Comparison of ENCODE assay signal across 32 cellular contexts in the genomic region with DNA sequence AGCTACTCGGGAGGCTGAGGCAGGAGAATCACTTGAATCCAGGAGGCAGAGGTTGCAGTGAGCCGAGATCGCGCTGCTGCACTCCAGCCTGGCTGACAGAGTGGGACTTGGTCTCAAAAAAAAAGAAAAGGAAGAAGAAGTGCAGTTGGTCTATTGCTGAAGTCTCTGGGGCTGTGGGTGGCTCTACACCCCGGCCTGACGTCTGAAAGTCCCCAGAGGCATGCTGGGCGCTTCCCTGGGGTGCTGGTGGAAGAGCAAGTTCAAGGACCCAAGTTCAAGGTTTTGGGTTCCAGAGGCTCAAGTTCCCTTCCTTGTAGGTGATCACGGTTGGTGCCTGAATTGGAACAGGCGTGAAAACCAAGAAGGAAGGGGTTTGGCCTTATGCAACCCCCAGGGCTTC. TPM values are rescaled to one million over a fixed set of nuclear protein-coding genes. Genes with fewer than 3 reads are reported as not detected.
DNase-seq lines count a peak whose midpoint lies in the region; ATAC-seq, FAIRE-seq and TF ChIP-seq lines count a peak whose summit lies in the region.
"Had no signal": no experiment of that assay in that cellular context is flagged by ENCODE, and none has a peak within 500 bp of the region (broad histone marks: within the 10 kb centered on the region; RNA-seq: fewer than 3 reads in every experiment).

No MANE protein-coding gene starts in this region.

- RAD21 ChIA-PET in GM12878 (lab: Charles Lee; ENCODE audit: unreplicated experiment) = no interaction called here

- TF ChIP-seq POLR2A in GM12878 (IDR thresholded peaks at IDR 0.05; ENCODE audit: low read depth, low read length) = no peak

- H3K4me1 ChIP-seq in Karpas-422 (ENCODE audit: low read length) (peaks cover 2% of the 10 kb centered on the region), GM12878 (ENCODE audit: control insufficient read depth, insufficient read depth, low read length) (no peaks in the 10 kb centered on the region), GM23248 (ENCODE audit: insufficient read depth) (no peaks in the 10 kb centered on the region)

- no peak for FAIRE-seq in GM12878 (lab: Jason Lieb, UNC)
- FAIRE-seq: GM12892, GM19239, HTR-8/SVneo had no signal

- BruUV-seq in GM12878 (replicated peaks; lab: Mats Ljungman, UMichigan) = no TSS peak

- H3K4me3 ChIP-seq in Karpas-422 (ENCODE audit: low read length) = no peak overlapping the region
- H3K4me3 ChIP-seq in GM12878 = no peak overlapping the region
- H3K4me3 ChIP-seq in GM23248 = no peak overlapping the region
- H3K4me3 ChIP-seq: MG63, Peyer's patch had no signal

- H3K27me3 ChIP-seq in Karpas-422 (ENCODE audit: low read length) (no peaks in the 10 kb centered on the region), GM12878 (replicated peaks in 1 of 2; ENCODE audit: control insufficient read depth in 2 of 2, insufficient read depth in 2 of 2, low read length in 1 of 2) (peaks cover 4 to 8% of the 10 kb centered on the region in 2 experiments), GM23248 (replicated peaks; ENCODE audit: insufficient read depth) (no peaks in the 10 kb centered on the region; the same call in 1 of the 2 replicates)

- no peak for DNase-seq in activated CD4-positive, alpha-beta T cell treated with anti-CD3 and anti-CD28 coated beads, Interleukin-2, amount 10 ng/mL, durations not matched to agents 24 days and 14 days
- no peak for DNase-seq in activated CD4-positive, alpha-beta T cell treated with anti-CD3 and anti-CD28 coated beads, Interleukin-2, amount 10 ng/mL, durations not matched to agents 7 days and 5 days
- peak; percentile 74 for DNase-seq in Karpas-422
- no peak for DNase-seq in GM12878 (ENCODE audit: low read depth, low spot score)
- no peak for DNase-seq in glutamatergic neuron
- DNase-seq in GM23248 = no peak
- DNase-seq in HPDE6-E6E7 (ENCODE audit: extremely low spot score) = no peak
- DNase-seq: 8988T; ACHN; Caco-2; CD4-positive, alpha-beta memory T cell; DMS79; EL; GDM1; KBM-7; MG63; NCI-H1092 treated with DMSO at 0.1 percent for 48 hours; NCI-H1436; NCI-H187; NCI-H2081 treated with DMSO at 0.1 percent for 48 hours; NCI-H2171; NCI-H226; NCI-H510A; NCI-H69; Peyer's patch; SHP77 treated with DMSO at 0.1 percent for 48 hours had no signal

- H3K9ac ChIP-seq in Karpas-422 (ENCODE audit: low read length) (no peak overlapping the region), GM12878 (ENCODE audit: control insufficient read depth, insufficient read depth, low read length) (no peak overlapping the region), GM23248 (no peak overlapping the region)

- ATAC-seq in GM12878 = peak; percentile 25; the same call in 1 of the 3 replicates

- 23% methylated on average over 9 of the region's 9 CpGs for WGBS in GM12878 (ENCODE audit: insufficient coverage, insufficient replicate concordance, low lambda C conversion rate, missing lambda C conversion rate)
- WGBS in GM23248 (ENCODE audit: low coverage in 1 of 2, low lambda C conversion rate in 2 of 2, missing lambda C conversion rate in 2 of 2), 2 experiments = 37 to 39% methylated on average over 9 of the region's 9 CpGs

- no peaks in the 10 kb centered on the region for H3K36me3 Mint-ChIP-seq in activated CD4-positive, alpha-beta T cell treated with anti-CD3 and anti-CD28 coated beads, Interleukin-2, amount 10 ng/mL, durations not matched to agents 24 days and 14 days (ENCODE audit: low read depth)
- no peaks in the 10 kb centered on the region for H3K36me3 Mint-ChIP-seq in activated CD4-positive, alpha-beta T cell treated with anti-CD3 and anti-CD28 coated beads, Interleukin-2, amount 10 ng/mL, durations not matched to agents 7 days and 5 days (ENCODE audit: low read depth)
- no peaks in the 10 kb centered on the region for H3K36me3 Mint-ChIP-seq in glutamatergic neuron (ENCODE audit: unreplicated experiment)
- H3K36me3 Mint-ChIP-seq: CD4-positive, alpha-beta memory T cell had no signal

- no peak for TF ChIP-seq RAD21 in GM12878 (IDR thresholded peaks at IDR 0.05; ENCODE audit: insufficient read depth, low read depth, low read length)

- H3K4me2 ChIP-seq in Karpas-422 (ENCODE audit: low read depth, low read length, poor library complexity, severe bottlenecking) (no peak overlapping the region), GM12878 (ENCODE audit: control insufficient read depth, insufficient read depth) (no peak overlapping the region), GM23248 (ENCODE audit: unreplicated experiment) (no peak overlapping the region)

- H3K27me3 Mint-ChIP-seq in activated CD4-positive, alpha-beta T cell treated with anti-CD3 and anti-CD28 coated beads, Interleukin-2, amount 10 ng/mL, durations not matched to agents 24 days and 14 days = peaks cover 18% of the 10 kb centered on the region
- H3K27me3 Mint-ChIP-seq in activated CD4-positive, alpha-beta T cell treated with anti-CD3 and anti-CD28 coated beads, Interleukin-2, amount 10 ng/mL, durations not matched to agents 7 days and 5 days = peaks cover 23% of the 10 kb centered on the region
- peaks cover 5% of the 10 kb centered on the region for H3K27me3 Mint-ChIP-seq in glutamatergic neuron (ENCODE audit: unreplicated experiment)

- in situ Hi-C loops in GM12878 (cut with MboI) (no loop called here), GM23248 (cut with MboI) (no loop called here)

- no peaks in the 10 kb centered on the region for H3K9me2 ChIP-seq in Karpas-422 (replicated peaks; ENCODE audit: insufficient read depth, low read length)
- H3K9me2 ChIP-seq in GM23248 (ENCODE audit: insufficient read depth) = no peaks in the 10 kb centered on the region

- no peaks in the 10 kb centered on the region for H3K9me3 Mint-ChIP-seq in activated CD4-positive, alpha-beta T cell treated with anti-CD3 and anti-CD28 coated beads, Interleukin-2, amount 10 ng/mL, durations not matched to agents 24 days and 14 days
- H3K9me3 Mint-ChIP-seq in activated CD4-positive, alpha-beta T cell treated with anti-CD3 and anti-CD28 coated beads, Interleukin-2, amount 10 ng/mL, durations not matched to agents 7 days and 5 days = no peaks in the 10 kb centered on the region
- peaks cover 5% of the 10 kb centered on the region for H3K9me3 Mint-ChIP-seq in glutamatergic neuron (ENCODE audit: unreplicated experiment)
- H3K9me3 Mint-ChIP-seq: CD4-positive, alpha-beta memory T cell had no signal

- H3F3A ChIP-seq in GM23248 (ENCODE audit: insufficient read depth) = no peaks in the 10 kb centered on the region

- no peak for TF ChIP-seq EP300 in GM12878 (IDR thresholded peaks at IDR 0.05; ENCODE audit: borderline replicate concordance in 1 of 2, control insufficient read depth in 1 of 2, low read depth in 2 of 2, low read length in 2 of 2)

- H3K9me3 ChIP-seq in Karpas-422 (ENCODE audit: low read length) = no peaks in the 10 kb centered on the region
- no peaks in the 10 kb centered on the region; the same call in 2 of the 3 replicates for H3K9me3 ChIP-seq in GM12878 (replicated peaks; ENCODE audit: control insufficient read depth, insufficient read depth, low read length)
- no peaks in the 10 kb centered on the region for H3K9me3 ChIP-seq in GM23248 (ENCODE audit: low read depth)
- H3K9me3 ChIP-seq: Caco-2, MG63 had no signal

- H3K4me1 Mint-ChIP-seq in activated CD4-positive, alpha-beta T cell treated with anti-CD3 and anti-CD28 coated beads, Interleukin-2, amount 10 ng/mL, durations not matched to agents 24 days and 14 days = no peaks in the 10 kb centered on the region
- peaks cover 4% of the 10 kb centered on the region for H3K4me1 Mint-ChIP-seq in activated CD4-positive, alpha-beta T cell treated with anti-CD3 and anti-CD28 coated beads, Interleukin-2, amount 10 ng/mL, durations not matched to agents 7 days and 5 days
- H3K4me1 Mint-ChIP-seq in glutamatergic neuron (ENCODE audit: low read depth, unreplicated experiment) = peaks cover 3% of the 10 kb centered on the region

- H2AFZ ChIP-seq in Karpas-422 (ENCODE audit: low read length) = no peak overlapping the region
- H2AFZ ChIP-seq in GM12878 (ENCODE audit: control insufficient read depth, low read depth, low read length) = no peak overlapping the region
- no peak overlapping the region for H2AFZ ChIP-seq in GM23248

- H3K27ac ChIP-seq in Karpas-422 (ENCODE audit: low read length) = no peak overlapping the region
- H3K27ac ChIP-seq in GM12878 (ENCODE audit: control insufficient read depth, insufficient read depth) = no peak overlapping the region
- no peak overlapping the region for H3K27ac ChIP-seq in GM23248
- H3K27ac ChIP-seq: Peyer's patch had no signal

- intact Hi-C loops in activated CD4-positive, alpha-beta T cell treated with anti-CD3 and anti-CD28 coated beads, Interleukin-2, amount 10 ng/mL, durations not matched to agents 24 days and 14 days (cut with micrococcal nuclease) = no loop called here
- intact Hi-C loops in GM12878 (cut with micrococcal nuclease; ENCODE audit: unreplicated experiment) = no loop called here

- H3K27ac Mint-ChIP-seq in activated CD4-positive, alpha-beta T cell treated with anti-CD3 and anti-CD28 coated beads, Interleukin-2, amount 10 ng/mL, durations not matched to agents 24 days and 14 days = peak overlapping the region; percentile 36
- no peak overlapping the region for H3K27ac Mint-ChIP-seq in activated CD4-positive, alpha-beta T cell treated with anti-CD3 and anti-CD28 coated beads, Interleukin-2, amount 10 ng/mL, durations not matched to agents 7 days and 5 days
- no peak overlapping the region for H3K27ac Mint-ChIP-seq in glutamatergic neuron (ENCODE audit: unreplicated experiment)

- TF ChIP-seq CTCF in GM12878 (IDR thresholded peaks at IDR 0.05 in 2 of 3, conservative IDR thresholded peaks at IDR 0.05 in 1 of 3; ENCODE audit: control insufficient read depth in 2 of 3, extremely low read depth in 1 of 3, insufficient read depth in 1 of 3, low read depth in 3 of 3, low read length in 3 of 3) (no peak), glutamatergic neuron (IDR thresholded peaks at IDR 0.05; ENCODE audit: partially characterized antibody, unreplicated experiment) (no peak)

- no peaks in the 10 kb centered on the region for H4K20me1 ChIP-seq in Karpas-422 (ENCODE audit: insufficient read depth, low read depth, low read length)
- H4K20me1 ChIP-seq in GM12878 (ENCODE audit: control insufficient read depth, insufficient read depth) = no peaks in the 10 kb centered on the region
- H4K20me1 ChIP-seq in GM23248 (ENCODE audit: insufficient read depth) = no peaks in the 10 kb centered on the region

- SMC1A ChIA-PET in GM12878 (lab: Charles Lee; ENCODE audit: uncharacterized antibody, unreplicated experiment) = no interaction called here

- POLR2A ChIA-PET in activated CD4-positive, alpha-beta T cell treated with anti-CD3 and anti-CD28 coated beads, Interleukin-2, amount 10 ng/mL, durations not matched to agents 7 days and 5 days (lab: Charles Lee) = no interaction called here
- POLR2A ChIA-PET in GM12878 (lab: Charles Lee) = no interaction called here

- H3K36me3 ChIP-seq in Karpas-422 (ENCODE audit: insufficient read depth, low read length) (no peaks in the 10 kb centered on the region), GM12878 (ENCODE audit: control insufficient read depth in 2 of 2, insufficient read depth in 2 of 2, low read length in 1 of 2) (no peaks in the 10 kb centered on the region), GM23248 (ENCODE audit: low read depth) (no peaks in the 10 kb centered on the region)
- H3K36me3 ChIP-seq: MG63, Peyer's patch had no signal

- CTCF ChIA-PET in activated CD4-positive, alpha-beta T cell treated with anti-CD3 and anti-CD28 coated beads, Interleukin-2, amount 10 ng/mL, durations not matched to agents 7 days and 5 days (lab: Charles Lee) = no interaction called here
- CTCF ChIA-PET in GM12878 (lab: Yijun Ruan, JAX) = no interaction called here

- H3K4me3 Mint-ChIP-seq in activated CD4-positive, alpha-beta T cell treated with anti-CD3 and anti-CD28 coated beads, Interleukin-2, amount 10 ng/mL, durations not matched to agents 24 days and 14 days = no peak overlapping the region
- no peak overlapping the region for H3K4me3 Mint-ChIP-seq in activated CD4-positive, alpha-beta T cell treated with anti-CD3 and anti-CD28 coated beads, Interleukin-2, amount 10 ng/mL, durations not matched to agents 7 days and 5 days
- H3K4me3 Mint-ChIP-seq in glutamatergic neuron (ENCODE audit: unreplicated experiment) = no peak overlapping the region

- no peaks in the 10 kb centered on the region for H3K79me2 ChIP-seq in Karpas-422 (ENCODE audit: low read length)
- no peaks in the 10 kb centered on the region for H3K79me2 ChIP-seq in GM12878 (ENCODE audit: control insufficient read depth, insufficient read depth, low read length)
- no peaks in the 10 kb centered on the region for H3K79me2 ChIP-seq in GM23248 (ENCODE audit: insufficient read depth)

RNA-seq across cellular contexts. Expression of gene HCN2, which starts 3.8 kb away (rescaled TPM):
- 1.1 TPM in 2 replicates for total RNA-seq in activated CD4-positive, alpha-beta T cell treated with anti-CD3 and anti-CD28 coated beads, Interleukin-2, amount 10 ng/mL, durations not matched to agents 24 days and 14 days
- 1 to 10 TPM; 2.6 to 3.2 TPM for total RNA-seq in activated CD4-positive, alpha-beta T cell treated with anti-CD3 and anti-CD28 coated beads, Interleukin-2, amount 10 ng/mL, durations not matched to agents 7 days and 5 days
- not detected in 2 replicates for total RNA-seq in Karpas-422 (2014; rRNA removed; shearing (Covaris generic); ENCODE audit: low replicate concordance)
- 0.12 TPM in 1 of 2 replicates, not detected in the other for total RNA-seq in GM12878 (2013; cell fraction: nucleolus; rRNA removed)
- total RNA-seq in GM12878 (2014; rRNA removed) (0.11 TPM in 1 of 2 replicates, not detected in the other), GM12878 (2014; rRNA removed; fragmentation: Illumina TruSeq; extraction: Trizol) (0.04 TPM in 1 of 2 replicates, not detected in the other), GM12878 (2021) (0.45 and 0.54 TPM in 2 replicates), glutamatergic neuron (ENCODE audit: unreplicated experiment) (33.2 TPM)
- 0.17 TPM for polyA plus RNA-seq in GM12878 (2011; ENCODE audit: low read depth)
- polyA plus RNA-seq in GM12878 (2011; rRNA removed) (0.05 TPM in 1 of 2 replicates, not detected in the other), GM12878 (2014; fragmentation: Illumina TruSeq; extraction: Trizol) (0.01 TPM in 1 of 2 replicates, not detected in the other), GM12878 (2014; fragmentation: Nextera tagmentation; extraction: Ambion mirVana) (not detected), GM12878 (2014; rRNA removed) (0.09 and 0.13 TPM in 2 replicates), GM12878 (2016; fragmentation: Nextera tagmentation; extraction: Ambion mirVana) (not detected), GM23248 (2016; fragmentation: Nextera tagmentation; extraction: Ambion mirVana) (0.14 TPM in 1 of 2 replicates, not detected in the other)
- 0.03 and 0.10 TPM in 2 replicates for polyA plus RNA-seq in GM12878 (2011; cell fraction: cytosol; rRNA removed)
- 0.34 and 0.51 TPM in 2 replicates for polyA plus RNA-seq in GM12878 (2011; cell fraction: nucleus; rRNA removed)
- 0.41 and 0.77 TPM in 2 replicates for polyA plus RNA-seq in GM12878 (2012)
- not detected in 2 replicates for polyA minus RNA-seq in GM12878 (2011; rRNA and poly(A)+ RNA removed)
- polyA minus RNA-seq in GM12878 (2011; cell fraction: cytosol; rRNA and poly(A)+ RNA removed) = not detected in 2 replicates
- polyA minus RNA-seq in GM12878 (2011; cell fraction: nucleus; rRNA and poly(A)+ RNA removed) = 0.12 TPM in 1 of 2 replicates, not detected in the other
- total RNA-seq in GM23248 (2014; rRNA removed; shearing (Covaris generic)) = 1.8 and 3.1 TPM in 2 replicates
- total RNA-seq: Peyer's patch had no signal
- polyA plus RNA-seq: CD4-positive, alpha-beta memory T cell had no signal

RNA-seq across cellular contexts. Expression of gene BSG, which starts 21.1 kb away (rescaled TPM):
- 291 and 297 TPM in 2 replicates for total RNA-seq in activated CD4-positive, alpha-beta T cell treated with anti-CD3 and anti-CD28 coated beads, Interleukin-2, amount 10 ng/mL, durations not matched to agents 24 days and 14 days
- 100 to 1,000 TPM; 233 TPM for total RNA-seq in activated CD4-positive, alpha-beta T cell treated with anti-CD3 and anti-CD28 coated beads, Interleukin-2, amount 10 ng/mL, durations not matched to agents 7 days and 5 days
- total RNA-seq in Karpas-422 (2014; rRNA removed; shearing (Covaris generic); ENCODE audit: low replicate concordance) = 124 and 186 TPM in 2 replicates
- 235 and 258 TPM in 2 replicates for total RNA-seq in GM12878 (2013; cell fraction: nucleolus; rRNA removed)
- 209 and 247 TPM in 2 replicates for total RNA-seq in GM12878 (2014; rRNA removed)
- 53.5 and 64.8 TPM in 2 replicates for total RNA-seq in GM12878 (2014; rRNA removed; fragmentation: Illumina TruSeq; extraction: Trizol)
- 244 and 253 TPM in 2 replicates for total RNA-seq in GM12878 (2021)
- polyA plus RNA-seq in GM12878 (2011; ENCODE audit: low read depth) = 54.3 TPM
- 66.3 and 248 TPM in 2 replicates for polyA plus RNA-seq in GM12878 (2011; rRNA removed)
- 257 and 342 TPM in 2 replicates for polyA plus RNA-seq in GM12878 (2011; cell fraction: cytosol; rRNA removed)
- polyA plus RNA-seq in GM12878 (2011; cell fraction: nucleus; rRNA removed) = 260 and 337 TPM in 2 replicates
- 173 and 195 TPM in 2 replicates for polyA plus RNA-seq in GM12878 (2012)
- polyA plus RNA-seq in GM12878 (2014; fragmentation: Illumina TruSeq; extraction: Trizol) = 22.1 and 60.8 TPM in 2 replicates
- 1 to 10 TPM; 2.8 to 9.5 TPM for polyA plus RNA-seq in GM12878 (2014; fragmentation: Nextera tagmentation; extraction: Ambion mirVana)
- 151 and 202 TPM in 2 replicates for polyA plus RNA-seq in GM12878 (2014; rRNA removed)
- polyA plus RNA-seq in GM12878 (2016; fragmentation: Nextera tagmentation; extraction: Ambion mirVana) = 100 to 1,000 TPM; 288 to 297 TPM
- polyA minus RNA-seq in GM12878 (2011; rRNA and poly(A)+ RNA removed) = 137 and 184 TPM in 2 replicates
- 137 and 151 TPM in 2 replicates for polyA minus RNA-seq in GM12878 (2011; cell fraction: cytosol; rRNA and poly(A)+ RNA removed)
- 45.3 and 89.1 TPM in 2 replicates for polyA minus RNA-seq in GM12878 (2011; cell fraction: nucleus; rRNA and poly(A)+ RNA removed)
- 470 TPM for total RNA-seq in glutamatergic neuron (ENCODE audit: unreplicated experiment)
- 887 and 955 TPM in 2 replicates for total RNA-seq in GM23248 (2014; rRNA removed; shearing (Covaris generic))
- polyA plus RNA-seq in GM23248 (2016; fragmentation: Nextera tagmentation; extraction: Ambion mirVana) = 939 and 970 TPM in 2 replicates

RNA-seq across cellular contexts. Expression of gene POLRMT, which starts 39.8 kb away (rescaled TPM):
- 103 and 104 TPM in 2 replicates for total RNA-seq in activated CD4-positive, alpha-beta T cell treated with anti-CD3 and anti-CD28 coated beads, Interleukin-2, amount 10 ng/mL, durations not matched to agents 24 days and 14 days
- total RNA-seq in activated CD4-positive, alpha-beta T cell treated with anti-CD3 and anti-CD28 coated beads, Interleukin-2, amount 10 ng/mL, durations not matched to agents 7 days and 5 days = 10 to 100 TPM; 42.1 to 52.3 TPM
- total RNA-seq in Karpas-422 (2014; rRNA removed; shearing (Covaris generic); ENCODE audit: low replicate concordance) = 51.5 and 60.6 TPM in 2 replicates
- 47.3 and 62.5 TPM in 2 replicates for total RNA-seq in GM12878 (2013; cell fraction: nucleolus; rRNA removed)
- total RNA-seq in GM12878 (2014; rRNA removed) (36.5 and 42.8 TPM in 2 replicates), GM12878 (2014; rRNA removed; fragmentation: Illumina TruSeq; extraction: Trizol) (22.0 and 22.8 TPM in 2 replicates), GM12878 (2021) (57.6 and 59.8 TPM in 2 replicates), glutamatergic neuron (ENCODE audit: unreplicated experiment) (79.9 TPM)
- polyA plus RNA-seq in GM12878 (2011; ENCODE audit: low read depth) = 24.6 TPM
- polyA plus RNA-seq in GM12878 (2011; rRNA removed) (16.6 and 54.0 TPM in 2 replicates), GM12878 (2014; fragmentation: Illumina TruSeq; extraction: Trizol) (7.3 and 30.8 TPM in 2 replicates), GM12878 (2014; fragmentation: Nextera tagmentation; extraction: Ambion mirVana) (10 to 100 TPM in 1 of 2 experiments, 1 to 10 TPM in 1; 9.9 to 27.9 TPM), GM12878 (2014; rRNA removed) (38.4 and 52.6 TPM in 2 replicates), GM12878 (2016; fragmentation: Nextera tagmentation; extraction: Ambion mirVana) (10 to 100 TPM; 28.1 to 44.7 TPM), GM23248 (2016; fragmentation: Nextera tagmentation; extraction: Ambion mirVana) (21.8 and 23.6 TPM in 2 replicates)
- 27.6 and 50.3 TPM in 2 replicates for polyA plus RNA-seq in GM12878 (2011; cell fraction: cytosol; rRNA removed)
- polyA plus RNA-seq in GM12878 (2011; cell fraction: nucleus; rRNA removed) = 300 and 345 TPM in 2 replicates
- polyA plus RNA-seq in GM12878 (2012) = 36.1 and 38.8 TPM in 2 replicates
- 91.7 and 110 TPM in 2 replicates for polyA minus RNA-seq in GM12878 (2011; rRNA and poly(A)+ RNA removed)
- polyA minus RNA-seq in GM12878 (2011; cell fraction: cytosol; rRNA and poly(A)+ RNA removed) = 33.9 and 39.2 TPM in 2 replicates
- polyA minus RNA-seq in GM12878 (2011; cell fraction: nucleus; rRNA and poly(A)+ RNA removed) = 50.2 and 63.4 TPM in 2 replicates
- total RNA-seq in GM23248 (2014; rRNA removed; shearing (Covaris generic)) = 36.2 and 48.8 TPM in 2 replicates

RNA-seq across cellular contexts. Expression of gene FGF22, which starts 46.2 kb away (rescaled TPM):
- total RNA-seq in activated CD4-positive, alpha-beta T cell treated with anti-CD3 and anti-CD28 coated beads, Interleukin-2, amount 10 ng/mL, durations not matched to agents 24 days and 14 days = not detected in 2 replicates
- under 1 TPM in 1 of 2 experiments, not detected in 1; 0.12 TPM for total RNA-seq in activated CD4-positive, alpha-beta T cell treated with anti-CD3 and anti-CD28 coated beads, Interleukin-2, amount 10 ng/mL, durations not matched to agents 7 days and 5 days
- total RNA-seq in Karpas-422 (2014; rRNA removed; shearing (Covaris generic); ENCODE audit: low replicate concordance) = not detected in 2 replicates
- total RNA-seq in GM12878 (2013; cell fraction: nucleolus; rRNA removed) = not detected in 2 replicates
- not detected in 2 replicates for total RNA-seq in GM12878 (2014; rRNA removed)
- total RNA-seq in GM12878 (2014; rRNA removed; fragmentation: Illumina TruSeq; extraction: Trizol) = not detected in 2 replicates
- not detected in 2 replicates for total RNA-seq in GM12878 (2021)
- polyA plus RNA-seq in GM12878 (2011; ENCODE audit: low read depth) = not detected
- polyA plus RNA-seq in GM12878 (2011; rRNA removed) = not detected in 2 replicates
- polyA plus RNA-seq in GM12878 (2011; cell fraction: cytosol; rRNA removed) = 0.03 TPM in 1 of 2 replicates, not detected in the other
- not detected in 2 replicates for polyA plus RNA-seq in GM12878 (2011; cell fraction: nucleus; rRNA removed)
- polyA plus RNA-seq in GM12878 (2012) = 0.24 TPM in 1 of 2 replicates, not detected in the other
- polyA plus RNA-seq in GM12878 (2014; fragmentation: Illumina TruSeq; extraction: Trizol) = not detected in 2 replicates
- not detected for polyA plus RNA-seq in GM12878 (2014; fragmentation: Nextera tagmentation; extraction: Ambion mirVana)
- polyA plus RNA-seq in GM12878 (2014; rRNA removed) = 0.05 and 0.13 TPM in 2 replicates
- not detected for polyA plus RNA-seq in GM12878 (2016; fragmentation: Nextera tagmentation; extraction: Ambion mirVana)
- not detected in 2 replicates for polyA minus RNA-seq in GM12878 (2011; rRNA and poly(A)+ RNA removed)
- polyA minus RNA-seq in GM12878 (2011; cell fraction: cytosol; rRNA and poly(A)+ RNA removed) = not detected in 2 replicates
- not detected in 2 replicates for polyA minus RNA-seq in GM12878 (2011; cell fraction: nucleus; rRNA and poly(A)+ RNA removed)
- 1.5 TPM for total RNA-seq in glutamatergic neuron (ENCODE audit: unreplicated experiment)
- total RNA-seq in GM23248 (2014; rRNA removed; shearing (Covaris generic)) = 0.13 and 1.2 TPM in 2 replicates
- polyA plus RNA-seq in GM23248 (2016; fragmentation: Nextera tagmentation; extraction: Ambion mirVana) = not detected in 2 replicates
- total RNA-seq: H4, Peyer's patch had no signal
- polyA plus RNA-seq: CD4-positive, alpha-beta memory T cell had no signal

RNA-seq across cellular contexts. Expression of gene GZMM, which starts 49.7 kb away (rescaled TPM):
- total RNA-seq in activated CD4-positive, alpha-beta T cell treated with anti-CD3 and anti-CD28 coated beads, Interleukin-2, amount 10 ng/mL, durations not matched to agents 24 days and 14 days = 37.6 and 40.9 TPM in 2 replicates
- 10 to 100 TPM; 44.5 to 47.4 TPM for total RNA-seq in activated CD4-positive, alpha-beta T cell treated with anti-CD3 and anti-CD28 coated beads, Interleukin-2, amount 10 ng/mL, durations not matched to agents 7 days and 5 days
- 0.32 TPM in 1 of 2 replicates, not detected in the other for total RNA-seq in Karpas-422 (2014; rRNA removed; shearing (Covaris generic); ENCODE audit: low replicate concordance)
- total RNA-seq in GM12878 (2013; cell fraction: nucleolus; rRNA removed) = not detected in 2 replicates
- total RNA-seq in GM12878 (2014; rRNA removed) (not detected in 2 replicates), GM12878 (2014; rRNA removed; fragmentation: Illumina TruSeq; extraction: Trizol) (not detected in 2 replicates), GM12878 (2021) (0.23 TPM in 1 of 2 replicates, not detected in the other), glutamatergic neuron (ENCODE audit: unreplicated experiment) (0.47 TPM)
- polyA plus RNA-seq in GM12878 (2011; ENCODE audit: low read depth) = not detected
- polyA plus RNA-seq in GM12878 (2011; rRNA removed) (0.24 and 0.48 TPM in 2 replicates), GM12878 (2014; fragmentation: Illumina TruSeq; extraction: Trizol) (not detected in 2 replicates), GM12878 (2014; fragmentation: Nextera tagmentation; extraction: Ambion mirVana) (not detected), GM12878 (2014; rRNA removed) (0.09 TPM in 2 replicates), GM12878 (2016; fragmentation: Nextera tagmentation; extraction: Ambion mirVana) (not detected), GM23248 (2016; fragmentation: Nextera tagmentation; extraction: Ambion mirVana) (not detected in 2 replicates)
- polyA plus RNA-seq in GM12878 (2011; cell fraction: cytosol; rRNA removed) = 1.4 and 1.6 TPM in 2 replicates
- polyA plus RNA-seq in GM12878 (2011; cell fraction: nucleus; rRNA removed) = 0.51 and 1.8 TPM in 2 replicates
- not detected in 2 replicates for polyA plus RNA-seq in GM12878 (2012)
- polyA minus RNA-seq in GM12878 (2011; rRNA and poly(A)+ RNA removed) = 0.98 TPM in 1 of 2 replicates, not detected in the other
- not detected in 2 replicates for polyA minus RNA-seq in GM12878 (2011; cell fraction: cytosol; rRNA and poly(A)+ RNA removed)
- polyA minus RNA-seq in GM12878 (2011; cell fraction: nucleus; rRNA and poly(A)+ RNA removed) = not detected in 2 replicates
- total RNA-seq in GM23248 (2014; rRNA removed; shearing (Covaris generic)) = not detected in 2 replicates
- total RNA-seq: Caco-2, H4, OCI-LY7 had no signal
- polyA plus RNA-seq: BJ had no signal
